ENCODE assay signal across 20 cellular contexts in the genomic region with DNA sequence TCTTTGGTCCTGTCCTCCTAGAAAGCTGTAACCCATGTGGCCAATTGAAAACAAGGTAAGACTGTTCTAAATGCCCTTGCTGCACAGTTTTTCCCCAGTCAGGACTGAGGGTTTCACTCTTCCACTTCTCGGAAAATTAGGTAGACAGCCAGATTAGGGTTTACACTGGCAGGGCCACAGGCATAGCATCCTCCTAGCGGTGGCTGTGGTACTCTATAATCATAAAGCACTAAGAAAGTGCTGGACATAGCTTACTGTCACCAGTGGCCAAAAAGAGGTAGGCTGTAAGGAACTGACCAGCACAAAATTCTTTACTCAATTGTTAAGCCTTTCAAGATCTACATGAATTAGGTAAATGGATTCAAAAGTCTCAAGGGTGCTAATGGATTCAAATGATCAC. TPM values are rescaled to one million over a fixed set of nuclear protein-coding genes. Genes with fewer than 3 reads are reported as not detected.
DNase-seq lines count a peak whose midpoint lies in the region; ATAC-seq and TF ChIP-seq lines count a peak whose summit lies in the region.
"Had no signal": no experiment of that assay in that cellular context is flagged by ENCODE, and none has a peak within 500 bp of the region (broad histone marks: within the 10 kb centered on the region; RNA-seq: fewer than 3 reads in every experiment).

No MANE protein-coding gene starts in this region.

- no peaks in the 10 kb centered on the region for H3K27me3 ChIP-seq in lower lobe of right lung (ENCODE audit: low read depth)

- DNase-seq in HFFc6 = no peak
- DNase-seq in astrocyte of the spinal cord (ENCODE audit: low read depth, low spot score) = no peak
- DNase-seq in fibroblast of villous mesenchyme (ENCODE audit: low read depth) = no peak
- no peak for DNase-seq in NCI-H345 treated with DMSO at 0.1 percent for 48 hours (lab: John Stamatoyannopoulos, UW; ENCODE audit: unreplicated experiment)
- DNase-seq in DMS79 treated with DMSO at 0.1 percent for 48 hours (lab: John Stamatoyannopoulos, UW) = no peak
- no peak for DNase-seq in lower lobe of right lung
- DNase-seq: ACHN; AML-193; Caco-2; CD4-positive, CD25-positive, alpha-beta regulatory T cell; DMS153; EL; NCI-H1105; NCI-H2081; NCI-H2171 treated with DMSO at 0.1 percent for 48 hours; NCI-H446 treated with DMSO at 0.1 percent for 48 hours; NCI-H69; NK-92 treated with Interleukin-12 subunit alpha and Interleukin-12 subunit beta, amount 100 ng/mL, for 24 hours had no signal

- H3K4me1 Mint-ChIP-seq in HFFc6 (ENCODE audit: low read depth) = no peaks in the 10 kb centered on the region
- H3K4me1 Mint-ChIP-seq: CD4-positive, CD25-positive, alpha-beta regulatory T cell had no signal

- ATAC-seq in HG03565 (IDR thresholded peaks at IDR 0.05; ENCODE audit: unreplicated experiment) (no peak), lower lobe of right lung (no peak)
- ATAC-seq: Right ventricle myocardium inferior had no signal

- no peaks in the 10 kb centered on the region for H3K9me3 ChIP-seq in lower lobe of right lung
- H3K9me3 ChIP-seq: Caco-2 had no signal

- no peaks in the 10 kb centered on the region for H3K9me3 Mint-ChIP-seq in HFFc6

- no peaks in the 10 kb centered on the region for H3K36me3 Mint-ChIP-seq in HFFc6 (ENCODE audit: low read depth)
- H3K36me3 Mint-ChIP-seq: CD4-positive, CD25-positive, alpha-beta regulatory T cell had no signal

- no peak overlapping the region for H3K4me3 Mint-ChIP-seq in HFFc6
- H3K4me3 Mint-ChIP-seq: CD4-positive, CD25-positive, alpha-beta regulatory T cell had no signal

- H3K36me3 ChIP-seq in lower lobe of right lung = no peaks in the 10 kb centered on the region

- H3K4me3 ChIP-seq in astrocyte of the spinal cord (ENCODE audit: low read depth, low read length) (no peak overlapping the region), fibroblast of villous mesenchyme (ENCODE audit: low read depth, low read length) (no peak overlapping the region), lower lobe of right lung (no peak overlapping the region)

- peaks cover 18% of the 10 kb centered on the region for H3K27me3 Mint-ChIP-seq in HFFc6 (ENCODE audit: insufficient read depth)

- H3K27ac ChIP-seq in lower lobe of right lung = no peak overlapping the region

- H3K4me1 ChIP-seq in lower lobe of right lung = no peaks in the 10 kb centered on the region
- H3K4me1 ChIP-seq: Caco-2 had no signal

- intact Hi-C loops in lower lobe of right lung (cut with DNase I) = no loop called here

- no peak overlapping the region for H3K27ac Mint-ChIP-seq in HFFc6
- H3K27ac Mint-ChIP-seq: CD4-positive, CD25-positive, alpha-beta regulatory T cell had no signal

- peak; percentile 56 for TF ChIP-seq CTCF in HFFc6 (IDR thresholded peaks at IDR 0.05)
- peak; percentile 7 for TF ChIP-seq CTCF in astrocyte of the spinal cord (IDR thresholded peaks at IDR 0.05; ENCODE audit: low read depth, low read length)
- TF ChIP-seq CTCF in fibroblast of villous mesenchyme (IDR thresholded peaks at IDR 0.05; ENCODE audit: insufficient read depth, low read depth, low read length) = peak; percentile 24
- TF ChIP-seq CTCF in lower lobe of right lung (IDR thresholded peaks at IDR 0.05) = no peak

- in situ Hi-C loops in astrocyte of the spinal cord (cut with HindIII; ENCODE audit: low sequenced_read_pairs) = no loop called here

RNA-seq across cellular contexts. Expression of a gene that starts 11.6 kb away (rescaled TPM):
- 10 to 100 TPM; 23.9 to 30.9 (median 26.3) TPM for total RNA-seq in HFFc6 (2021; fragmentation: NEBNext Ultra II Directional; extraction: Animal tissue kit (Norgen Biotek cat#: 25700))
- total RNA-seq in fibroblast of villous mesenchyme (13.5 and 19.4 TPM in 2 replicates), lower lobe of right lung (12.3 TPM)
